Comparison of ENCODE assay signal across 26 cellular contexts in the genomic region with DNA sequence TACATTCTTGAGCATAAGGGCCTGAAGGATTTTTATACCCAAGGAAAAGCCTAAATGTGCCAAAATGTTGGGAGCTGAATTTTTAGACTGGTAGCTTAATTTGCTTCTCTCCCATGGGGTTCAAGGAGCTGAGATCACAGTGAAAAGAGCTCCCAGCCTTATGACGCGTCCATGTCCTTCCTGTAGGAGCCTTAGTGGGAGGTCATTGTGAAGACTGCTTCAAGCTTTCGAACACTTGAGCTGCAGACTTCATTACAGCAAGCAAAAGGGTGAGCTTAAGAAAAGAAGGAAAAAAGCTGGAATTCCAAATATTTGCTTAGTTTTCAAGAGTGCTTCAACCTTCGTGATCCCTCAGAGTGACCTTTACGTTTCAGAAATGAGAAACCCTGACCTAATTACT.
"Had no signal": no experiment of that assay in that cellular context is flagged by ENCODE, and none has a peak within 500 bp of the region (broad histone marks: within the 10 kb centered on the region; RNA-seq: fewer than 3 reads in every experiment).

No MANE protein-coding gene starts in this region.

- H3K36me3 ChIP-seq: colonic mucosa, gastrocnemius medialis, lower lobe of right lung, neutrophil, right lobe of liver, thoracic aorta, transverse colon, vagina had no signal

- H3K4me3 ChIP-seq: colonic mucosa, gastrocnemius medialis, lower lobe of right lung, right lobe of liver, thoracic aorta, transverse colon, vagina had no signal

- DNase-seq: colonic mucosa; effector CD8-positive, alpha-beta T cell; endodermal cell; foreskin fibroblast; gastrocnemius medialis; head of caudate nucleus; islet precursor cell; kidney glomerular epithelial cell; left colon; left ventricle myocardium superior; lower lobe of right lung; natural killer cell; right lobe of liver; stimulated activated CD4-positive, alpha-beta T cell treated with anti-CD3 and anti-CD28 coated beads, Interleukin-15, amount 100 ng/mL, for 24 hours; stimulated activated CD4-positive, alpha-beta T cell treated with anti-CD3 and anti-CD28 coated beads, Interleukin-2, amount 100 ng/mL, for 48 hours; stimulated activated naive B cell treated with anti-CD40 and anti-IgM and Interleukin-4, amounts not matched to agents 10 μg/mL and 1 μg/mL and 100 μg/mL, for 72 hours; transverse colon had no signal

- H3K36me3 Mint-ChIP-seq: natural killer cell; stimulated activated naive B cell treated with anti-CD40 and anti-IgM and Interleukin-4, amounts not matched to agents 10 μg/mL and 1 μg/mL and 100 μg/mL, for 72 hours had no signal

- H3K27ac Mint-ChIP-seq: dendritic cell treated with granulocyte-macrophage colony-stimulating factor and Interleukin-4, amounts not matched to agents 40 ng/mL and 50 ng/mL, for 4 days; endodermal cell; natural killer cell; progenitor cell of endocrine pancreas; stimulated activated naive B cell treated with anti-CD40 and anti-IgM and Interleukin-4, amounts not matched to agents 10 μg/mL and 1 μg/mL and 100 μg/mL, for 72 hours; stimulated activated naive CD8-positive, alpha-beta T cell treated with anti-CD3 and anti-CD28 coated beads, Interleukin-15, Interleukin-2, amounts not matched to agents 100 ng/mL and 50 ng/mL, for 24 hours had no signal

- H2AFZ ChIP-seq: parathyroid adenoma had no signal

- H3K4me1 Mint-ChIP-seq: endodermal cell; natural killer cell; stimulated activated naive B cell treated with anti-CD40 and anti-IgM and Interleukin-4, amounts not matched to agents 10 μg/mL and 1 μg/mL and 100 μg/mL, for 72 hours had no signal

- H3K79me2 ChIP-seq: parathyroid adenoma had no signal

- H3K27me3 Mint-ChIP-seq: dendritic cell treated with granulocyte-macrophage colony-stimulating factor and Interleukin-4, amounts not matched to agents 40 ng/mL and 50 ng/mL, for 4 days; progenitor cell of endocrine pancreas; stimulated activated naive B cell treated with anti-CD40 and anti-IgM and Interleukin-4, amounts not matched to agents 10 μg/mL and 1 μg/mL and 100 μg/mL, for 72 hours had no signal

- H3K27me3 ChIP-seq: colonic mucosa, gastrocnemius medialis, neutrophil, right lobe of liver, transverse colon, vagina had no signal

- H3K9me3 ChIP-seq: colonic mucosa, gastrocnemius medialis, lower lobe of right lung, neutrophil, right lobe of liver, thoracic aorta, transverse colon, vagina had no signal

- H3K9me3 Mint-ChIP-seq: dendritic cell treated with granulocyte-macrophage colony-stimulating factor and Interleukin-4, amounts not matched to agents 40 ng/mL and 50 ng/mL, for 4 days; endodermal cell; natural killer cell; stimulated activated naive B cell treated with anti-CD40 and anti-IgM and Interleukin-4, amounts not matched to agents 10 μg/mL and 1 μg/mL and 100 μg/mL, for 72 hours; stimulated activated naive CD8-positive, alpha-beta T cell treated with anti-CD3 and anti-CD28 coated beads, Interleukin-15, Interleukin-2, amounts not matched to agents 100 ng/mL and 50 ng/mL, for 24 hours had no signal

- H3K4me3 Mint-ChIP-seq: dendritic cell treated with granulocyte-macrophage colony-stimulating factor and Interleukin-4, amounts not matched to agents 40 ng/mL and 50 ng/mL, for 4 days; endodermal cell; natural killer cell; stimulated activated naive B cell treated with anti-CD40 and anti-IgM and Interleukin-4, amounts not matched to agents 10 μg/mL and 1 μg/mL and 100 μg/mL, for 72 hours; stimulated activated naive CD8-positive, alpha-beta T cell treated with anti-CD3 and anti-CD28 coated beads, Interleukin-15, Interleukin-2, amounts not matched to agents 100 ng/mL and 50 ng/mL, for 24 hours had no signal

- H3K27ac ChIP-seq: colonic mucosa, epithelial cell of prostate, gastrocnemius medialis, lower lobe of right lung, neutrophil, parathyroid adenoma, right lobe of liver, thoracic aorta, transverse colon, vagina had no signal

- ATAC-seq: esophagus mucosa; gastrocnemius medialis; left colon; left ventricle myocardium superior; right lobe of liver; stimulated activated naive B cell treated with anti-CD40 and anti-IgM and Interleukin-4, amounts not matched to agents 10 μg/mL and 1 μg/mL and 100 μg/mL, for 72 hours had no signal

- H3K9ac ChIP-seq: parathyroid adenoma had no signal

- H3K4me1 ChIP-seq: colonic mucosa, gastrocnemius medialis, lower lobe of right lung, parathyroid adenoma, right lobe of liver, transverse colon, vagina had no signal
